22 cellular contexts compared by ENCODE assay signal in the genomic region with DNA sequence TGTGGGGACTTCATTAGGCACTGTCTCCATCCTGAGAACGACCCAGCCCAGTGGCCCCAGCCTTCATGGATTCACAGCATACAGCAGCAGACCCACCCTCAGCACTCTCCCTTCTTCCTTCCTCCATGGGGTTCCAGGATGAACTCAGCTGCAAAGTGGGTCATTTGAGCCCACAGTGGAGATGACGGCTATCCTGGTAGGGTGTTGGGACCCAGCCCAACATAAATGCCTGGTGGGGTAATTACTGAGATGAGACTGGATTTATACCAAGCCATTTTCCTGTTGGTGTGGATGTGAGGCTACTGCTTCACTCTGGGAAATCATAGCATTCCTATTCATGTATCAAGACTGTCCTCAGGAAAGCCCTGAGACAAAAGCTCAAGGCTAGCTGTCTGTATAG.
DNase-seq lines count a peak whose midpoint lies in the region; ATAC-seq, FAIRE-seq and TF ChIP-seq lines count a peak whose summit lies in the region.
"Had no signal": no experiment of that assay in that cellular context is flagged by ENCODE, and none has a peak within 500 bp of the region (broad histone marks: within the 10 kb centered on the region; RNA-seq: fewer than 3 reads in every experiment).

No MANE protein-coding gene starts in this region.

- H3K9ac ChIP-seq in IMR-90 (ENCODE audit: low read depth, low read length) (peak overlapping the region; percentile 21; the same call in 1 of the 2 replicates), keratinocyte (ENCODE audit: control insufficient read depth, extremely low read depth, insufficient read depth, low read length) (no peak overlapping the region), smooth muscle cell (ENCODE audit: low read depth) (no peak overlapping the region)
- H3K9ac ChIP-seq: BLaER1 had no signal

- H3K4me1 ChIP-seq in A549 (peaks cover 38% of the 10 kb centered on the region), IMR-90 (ENCODE audit: control insufficient read depth, insufficient read depth, low read length) (peaks cover 30% of the 10 kb centered on the region), keratinocyte (ENCODE audit: control insufficient read depth, extremely low read depth, insufficient read depth, low read length) (peaks cover 14% of the 10 kb centered on the region), smooth muscle cell (ENCODE audit: low read depth) (no peaks in the 10 kb centered on the region), body of pancreas (no peaks in the 10 kb centered on the region)

- no peaks in the 10 kb centered on the region for H3K9me3 ChIP-seq in A549
- no peaks in the 10 kb centered on the region for H3K9me3 ChIP-seq in IMR-90 (ENCODE audit: control insufficient read depth, insufficient read depth, low read length)
- H3K9me3 ChIP-seq in keratinocyte (ENCODE audit: control insufficient read depth, low read depth, low read length): no peaks in the 10 kb centered on the region
- no peaks in the 10 kb centered on the region for H3K9me3 ChIP-seq in smooth muscle cell (replicated peaks; ENCODE audit: low read depth)
- H3K9me3 ChIP-seq in body of pancreas: no peaks in the 10 kb centered on the region

- H3K4ac ChIP-seq in IMR-90 (ENCODE audit: low read depth, low read length): peak overlapping the region; percentile 92

- H3K79me1 ChIP-seq in IMR-90 (ENCODE audit: low read depth in 1 of 2, low read length in 2 of 2): peaks cover 4 to 22% of the 10 kb centered on the region in 2 experiments; a peak in 1 of 4 replicates

- no peak for TF ChIP-seq POLR2A in A549 (IDR thresholded peaks at IDR 0.05; ENCODE audit: low read length)
- no peak for TF ChIP-seq POLR2A in IMR-90 (IDR thresholded peaks at IDR 0.05; ENCODE audit: low read depth, low read length)
- TF ChIP-seq POLR2A in body of pancreas (IDR thresholded peaks at IDR 0.05): no peak

- TF ChIP-seq RAD21 in A549 (conservative IDR thresholded peaks at IDR 0.05 in 1 of 2, IDR thresholded peaks at IDR 0.05 in 1 of 2) (no peak), IMR-90 (IDR thresholded peaks at IDR 0.05; ENCODE audit: low read length) (no peak)

- peak overlapping the region; percentile 73 for H2AK9ac ChIP-seq in IMR-90 (replicated peaks; ENCODE audit: low read depth, low read length, poor library complexity)

- BruUV-seq in IMR-90 (replicated peaks; lab: Mats Ljungman, UMichigan): no TSS peak

- H3K18ac ChIP-seq in IMR-90 (ENCODE audit: low read depth, low read length): peak overlapping the region; percentile 90

- FAIRE-seq in A549 (lab: Jason Lieb, UNC) (no peak), keratinocyte (lab: Jason Lieb, UNC) (peak; percentile 32)
- FAIRE-seq: A204.1, GM12891 had no signal

- H3K4me2 ChIP-seq in A549 (peak overlapping the region; percentile 50), IMR-90 (ENCODE audit: low read depth, low read length) (no peak overlapping the region), keratinocyte (ENCODE audit: control insufficient read depth, extremely low read depth, insufficient read depth, low read depth, low read length) (no peak overlapping the region), smooth muscle cell (peak overlapping the region; percentile 17)
- H3K4me2 ChIP-seq: BLaER1 had no signal

- H2AFZ ChIP-seq in IMR-90 (replicated peaks; ENCODE audit: low read length, poor library complexity): peak overlapping the region; percentile 28
- H2AFZ ChIP-seq in keratinocyte (ENCODE audit: control insufficient read depth, low read length): no peak overlapping the region
- no peak overlapping the region for H2AFZ ChIP-seq in smooth muscle cell (ENCODE audit: low read depth)

- dilution Hi-C loops in IMR-90 (cut with HindIII; ENCODE audit: low sequenced_read_pairs, unreplicated experiment) (no loop called here), keratinocyte (cut with MboI; ENCODE audit: extremely low pct_ligation_motif_present, low sequenced_read_pairs) (no loop called here)

- H3K27me3 ChIP-seq in IMR-90 (ENCODE audit: control insufficient read depth, insufficient read depth, low read length) (no peaks in the 10 kb centered on the region), keratinocyte (ENCODE audit: control insufficient read depth, extremely low read depth, insufficient read depth, low read length) (no peaks in the 10 kb centered on the region), smooth muscle cell (ENCODE audit: low read depth) (no peaks in the 10 kb centered on the region), body of pancreas (no peaks in the 10 kb centered on the region)
- H3K27me3 ChIP-seq: BLaER1 had no signal

- H3K27ac ChIP-seq in A549 (peak overlapping the region; percentile 29 to 56; a peak in 3 of 6 replicates), IMR-90 (ENCODE audit: insufficient read depth, low read length) (peak overlapping the region; percentile 75), keratinocyte (ENCODE audit: control insufficient read depth, insufficient read depth, low read length) (no peak overlapping the region), smooth muscle cell (ENCODE audit: low read depth) (no peak overlapping the region), body of pancreas (no peak overlapping the region)
- H3K27ac ChIP-seq: BLaER1, RWPE1 had no signal

- peak overlapping the region; percentile 94 for H2BK5ac ChIP-seq in IMR-90 (ENCODE audit: low read depth, low read length, poor library complexity, severe bottlenecking)

- in situ Hi-C loops in IMR-90 (cut with MboI; ENCODE audit: low sequenced_read_pairs): no loop called here

- peak overlapping the region; percentile 72 to 79; a peak in 3 of 4 replicates for H4K8ac ChIP-seq in IMR-90 (ENCODE audit: low read depth in 2 of 2, low read length in 2 of 2)

- H3K9me1 ChIP-seq in IMR-90 (ENCODE audit: insufficient read depth, low read length) (peaks cover 25% of the 10 kb centered on the region), keratinocyte (ENCODE audit: control insufficient read depth, extremely low read depth, insufficient read depth, low read length) (no peaks in the 10 kb centered on the region)

- no peak for TF ChIP-seq EP300 in A549 (IDR thresholded peaks at IDR 0.05)

- H4K91ac ChIP-seq in IMR-90 (ENCODE audit: insufficient read depth, low read depth, low read length): peak overlapping the region; percentile 98

- H2BK20ac ChIP-seq in IMR-90 (ENCODE audit: low read depth, low read length): peak overlapping the region; percentile 87

- CTCF ChIA-PET in A549 (lab: Yijun Ruan, JAX) (no interaction called here), IMR-90 (lab: Yijun Ruan, JAX) (interaction anchor here (0.9 kb wide), 1 partner anchor 39 kb away, joined by 3 read pairs; no protein-coding TSS in a partner anchor)

- H4K20me1 ChIP-seq in IMR-90 (ENCODE audit: insufficient read depth, low read length) (no peaks in the 10 kb centered on the region), keratinocyte (ENCODE audit: control insufficient read depth, extremely low read depth, insufficient read depth, low read length) (no peaks in the 10 kb centered on the region), smooth muscle cell (ENCODE audit: low read depth) (no peaks in the 10 kb centered on the region)
- H4K20me1 ChIP-seq: BLaER1 had no signal

- H3K14ac ChIP-seq in IMR-90 (replicated peaks; ENCODE audit: low read depth, low read length): peak overlapping the region; percentile 93

- peak overlapping the region; percentile 55 for H3K23ac ChIP-seq in IMR-90 (ENCODE audit: low read depth, low read length)

- H2AK5ac ChIP-seq in IMR-90 (ENCODE audit: low read depth, low read length): peak overlapping the region; percentile 94

- peak overlapping the region; percentile 94 for H2BK120ac ChIP-seq in IMR-90 (ENCODE audit: low read depth, low read length)

- H4K5ac ChIP-seq in IMR-90 (ENCODE audit: low read depth, low read length): peak overlapping the region; percentile 77

- peak overlapping the region; percentile 64; the same call in 1 of the 2 replicates for H3K56ac ChIP-seq in IMR-90 (ENCODE audit: extremely low read depth, insufficient read depth, low read length)

- TF ChIP-seq CTCF in A549 (IDR thresholded peaks at IDR 0.05): no peak
- no peak for TF ChIP-seq CTCF in IMR-90 (conservative IDR thresholded peaks at IDR 0.05; ENCODE audit: low read depth, low read length)
- no peak for TF ChIP-seq CTCF in keratinocyte (optimal IDR thresholded peaks at IDR 0.05 in 1 of 3, IDR thresholded peaks at IDR 0.05 in 1 of 3, conservative IDR thresholded peaks at IDR 0.05 in 1 of 3; ENCODE audit: extremely low read depth in 1 of 3, insufficient read depth in 2 of 3, low read length in 3 of 3)
- TF ChIP-seq CTCF in smooth muscle cell (IDR thresholded peaks at IDR 0.05; ENCODE audit: borderline replicate concordance, insufficient read depth, poor library complexity, severe bottlenecking): no peak
- TF ChIP-seq CTCF in body of pancreas (IDR thresholded peaks at IDR 0.05): no peak

- intact Hi-C loops in IMR-90 (cut with micrococcal nuclease) (no loop called here), body of pancreas (cut with DNase I) (no loop called here)

- 20% methylated on average over 1 of the region's 2 CpGs for WGBS in A549 (ENCODE audit: missing lambda C conversion rate)
- no CpG with 5 or more reads among the region's 2 CpGs for WGBS in IMR-90 (ENCODE audit: extremely low coverage in 2 of 2, insufficient read length in 1 of 2), 2 experiments
- 76% methylated on average over 2 of the region's 2 CpGs for WGBS in smooth muscle cell (ENCODE audit: low lambda C conversion rate)
- WGBS in body of pancreas, 2 donors: 51 to 61% methylated on average over 2 of the region's 2 CpGs

- POLR2A ChIA-PET in A549 (lab: Yijun Ruan, JAX) (no interaction called here), IMR-90 (lab: Charles Lee; ENCODE audit: unreplicated experiment) (no interaction called here)

- peaks cover 3% of the 10 kb centered on the region for H3F3A ChIP-seq in smooth muscle cell (ENCODE audit: low read depth)

- DNase-seq in A549 (ENCODE audit: low read depth in 1 of 2, low spot score in 1 of 2) (no peak), IMR-90 (no peak), keratinocyte (ENCODE audit: low read depth, low spot score) (no peak), smooth muscle cell (lab: John Stamatoyannopoulos, UW; ENCODE audit: unreplicated experiment) (no peak), germinal center (ENCODE audit: low spot score) (no peak), OCI-M2 (lab: John Stamatoyannopoulos, UW; ENCODE audit: unreplicated experiment) (no peak), body of pancreas (no peak), NCI-H1694 (lab: John Stamatoyannopoulos, UW) (no peak)
- DNase-seq: CD8-positive, alpha-beta memory T cell; DMS53; GOT3; KBM-7; NCI-H1105 treated with DMSO at 0.1 percent for 48 hours; NCI-H1694 treated with DMSO at 0.1 percent for 48 hours; NCI-H510A treated with DMSO at 0.1 percent for 48 hours; OCI-M1; SIG-M5 had no signal

- H3K36me3 ChIP-seq in IMR-90 (ENCODE audit: control insufficient read depth, insufficient read depth, low read length): no peaks in the 10 kb centered on the region
- H3K36me3 ChIP-seq in keratinocyte (ENCODE audit: control insufficient read depth in 2 of 2, extremely low read depth in 1 of 2, insufficient read depth in 2 of 2, low read length in 2 of 2): no peaks in the 10 kb centered on the region
- H3K36me3 ChIP-seq in smooth muscle cell (ENCODE audit: low read depth): no peaks in the 10 kb centered on the region
- no peaks in the 10 kb centered on the region for H3K36me3 ChIP-seq in body of pancreas (replicated peaks in 1 of 2; ENCODE audit: insufficient read depth in 1 of 2, low read depth in 2 of 2)
- H3K36me3 ChIP-seq: BLaER1 had no signal

- ATAC-seq in A549 (peak in 1 of 2 experiments; percentile 53; a peak in 3 of 6 replicates), IMR-90 (ENCODE audit: low read depth) (no peak), body of pancreas (no peak)
- ATAC-seq: HCT116 had no signal

- no peak overlapping the region for H3K4me3 ChIP-seq in A549
- H3K4me3 ChIP-seq in IMR-90 (ENCODE audit: insufficient read depth, low read depth, low read length): no peak overlapping the region
- no peak overlapping the region for H3K4me3 ChIP-seq in keratinocyte (ENCODE audit: control insufficient read depth in 2 of 3, extremely low read depth in 1 of 3, insufficient read depth in 2 of 3, low read depth in 1 of 3, low read length in 3 of 3)
- no peak overlapping the region for H3K4me3 ChIP-seq in smooth muscle cell
- no peak overlapping the region for H3K4me3 ChIP-seq in body of pancreas
- H3K4me3 ChIP-seq: BLaER1 had no signal

- peak overlapping the region; percentile 94 for H2BK15ac ChIP-seq in IMR-90 (ENCODE audit: low read depth, low read length)

- H3K79me2 ChIP-seq in keratinocyte (ENCODE audit: control insufficient read depth, insufficient read depth, low read length) (no peaks in the 10 kb centered on the region), smooth muscle cell (ENCODE audit: low read depth) (no peaks in the 10 kb centered on the region)

Comparison
In these comparisons a context has a peak if more than half of its experiments do, and no peak if none do; other contexts are left out.
1. H3K27ac ChIP-seq: peak in A549 (2 of 2) and IMR-90 (single experiment); none in keratinocyte (single experiment), smooth muscle cell (single experiment) and body of pancreas (0 of 4).
2. H3K4me2 ChIP-seq: peak in A549 (single experiment) and smooth muscle cell (single experiment); none in IMR-90 (single experiment) and keratinocyte (single experiment).